ENCODE assay signal across 26 cellular contexts in the genomic region with DNA sequence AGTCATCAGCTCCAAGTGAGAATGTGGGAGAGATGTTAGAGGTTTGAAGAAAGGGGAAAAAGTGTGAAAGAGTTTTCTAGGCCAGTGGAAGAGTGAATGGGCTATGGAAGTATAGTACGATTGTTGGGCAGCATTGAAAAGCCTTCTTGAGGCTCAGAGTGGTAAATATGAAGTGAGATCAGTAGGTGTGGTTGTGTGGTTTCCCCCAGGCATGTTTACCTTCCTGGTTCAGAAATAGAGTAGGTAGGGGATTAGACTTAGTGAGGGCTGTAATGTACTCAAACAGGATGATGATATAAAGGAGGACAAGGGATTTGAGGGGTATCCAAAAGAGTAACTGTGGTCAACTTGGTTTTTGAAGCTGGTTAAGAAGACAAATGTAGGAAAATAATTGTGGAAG. TPM values are rescaled to one million over a fixed set of nuclear protein-coding genes. Genes with fewer than 3 reads are reported as not detected.
"Had no signal": no experiment of that assay in that cellular context is flagged by ENCODE, and none has a peak within 500 bp of the region (broad histone marks: within the 10 kb centered on the region; RNA-seq: fewer than 3 reads in every experiment).

No MANE protein-coding gene starts in this region.

- H3K27ac ChIP-seq: lower lobe of right lung, ovary, right atrium auricular region, right lobe of liver, tibial nerve, uterus had no signal

- H3K4me3 ChIP-seq: lower lobe of right lung, mucosa of descending colon, ovary, right atrium auricular region, right lobe of liver, smooth muscle cell, tibial nerve, uterus had no signal

- H3K27me3 ChIP-seq: ovary, right atrium auricular region, right lobe of liver, tibial nerve, uterus had no signal

- DNase-seq: hypothalamus; immature natural killer cell; kidney; lower lobe of right lung; midbrain; mucosa of descending colon; naive thymus-derived CD4-positive, alpha-beta T cell; ovary; right lobe of liver; stimulated activated CD4-positive, alpha-beta T cell treated with anti-CD3 and anti-CD28 coated beads, Interleukin-1b, Interleukin-23, amount 100 ng/mL, for 48 hours; stimulated activated CD4-positive, alpha-beta T cell treated with anti-CD3 and anti-CD28 coated beads, Interleukin-2, amount 100 ng/mL, for 48 hours; stimulated activated CD4-positive, alpha-beta T cell treated with anti-CD3 and anti-CD28 coated beads, Interleukin-4, amount 100 ng/mL, for 4 hours; stimulated activated CD8-positive, alpha-beta memory T cell treated with anti-CD3 and anti-CD28 coated beads, Interleukin-4, amount 100 ng/mL, for 48 hours; stimulated activated naive CD4-positive, alpha-beta T cell treated with Interleukin-2 at 50 U/mL for 16 hours; stimulated activated naive CD8-positive, alpha-beta T cell treated with anti-CD3 and anti-CD28 coated beads, Interleukin-15, amount 100 ng/mL, for 72 hours; substantia nigra; uterus had no signal

- ATAC-seq: left lobe of liver; lower lobe of right lung; mucosa of descending colon; naive thymus-derived CD4-positive, alpha-beta T cell; natural killer cell treated with Interleukin-12 subunit alpha and Interleukin-12 subunit beta and Interleukin-15 and Interleukin-18, amount 100 ng/mL, for 72 hours; right lobe of liver; stimulated activated memory B cell treated with anti-CD40 and anti-IgM and Interleukin-4, amounts not matched to agents 10 μg/mL and 1 μg/mL and 100 μg/mL, for 72 hours; stimulated activated naive CD8-positive, alpha-beta T cell treated with anti-CD3 and anti-CD28 coated beads, Interleukin-15, amount 100 ng/mL, for 72 hours had no signal

- H3K36me3 ChIP-seq: lower lobe of right lung, ovary, right atrium auricular region, right lobe of liver, tibial nerve, uterus had no signal

- H3K4me2 ChIP-seq: smooth muscle cell had no signal

- H3K9me3 ChIP-seq: lower lobe of right lung, mucosa of descending colon, ovary, right atrium auricular region, right lobe of liver, tibial nerve, uterus had no signal

- FAIRE-seq: islet of Langerhans, kidney had no signal

- H3K4me1 ChIP-seq: lower lobe of right lung, right lobe of liver, uterus had no signal

RNA-seq across cellular contexts. Expression of a gene that starts 3.7 kb away (rescaled TPM):
- total RNA-seq: lower lobe of right lung; naive thymus-derived CD4-positive, alpha-beta T cell; natural killer cell treated with Interleukin-12 subunit alpha and Interleukin-12 subunit beta and Interleukin-15 and Interleukin-18, amount 100 ng/mL, for 72 hours; progenitor cell of endocrine pancreas; smooth muscle cell; uterus had no signal
- polyA plus RNA-seq: immature natural killer cell; naive thymus-derived CD4-positive, alpha-beta T cell; neural cell; smooth muscle cell had no signal
